In genomic region chr22:21835378-21835777, GRCh38 we compare ENCODE assay signal across 18 cellular contexts. TPM values are rescaled to one million over a fixed set of nuclear protein-coding genes. Genes with fewer than 3 reads are reported as not detected.
A peak's percentile ranks its signal among the peaks of the same experiment; 100 is the strongest.
DNase-seq lines count a peak whose midpoint lies in the region; ATAC-seq and TF ChIP-seq lines count a peak whose summit lies in the region.
"Had no signal": no experiment of that assay in that cellular context is flagged by ENCODE, and none has a peak within 500 bp of the region (broad histone marks: within the 10 kb centered on the region; RNA-seq: fewer than 3 reads in every experiment).

No MANE protein-coding gene starts in this region.

- no peaks in the 10 kb centered on the region for H3K36me3 ChIP-seq in left ventricle myocardium inferior
- H3K36me3 ChIP-seq: esophagus squamous epithelium, WERI-Rb-1 had no signal

- H3K4me1 ChIP-seq in left ventricle myocardium inferior (peaks cover 88% of the 10 kb centered on the region), right cardiac atrium (ENCODE audit: control insufficient read depth, insufficient read depth, low read length) (peaks cover 23% of the 10 kb centered on the region)

- no peak for TF ChIP-seq CTCF in left ventricle myocardium inferior (IDR thresholded peaks at IDR 0.05; ENCODE audit: borderline replicate concordance)
- no peak for TF ChIP-seq CTCF in nephron (IDR thresholded peaks at IDR 0.05; ENCODE audit: unreplicated experiment in 3 of 3)

- DNase-seq in left ventricle myocardium inferior (no peak), right cardiac atrium (no peak), iPS-NIHi7 (ENCODE audit: extremely low spot score) (no peak), OCI-M1 (lab: John Stamatoyannopoulos, UW) (no peak), nucleus accumbens (lab: John Stamatoyannopoulos, UW) (no peak), NCI-H1092 (lab: John Stamatoyannopoulos, UW) (no peak)
- DNase-seq in central memory CD8-positive, alpha-beta T cell (ENCODE audit: low spot score in 2 of 2) = no peak
- DNase-seq: activated CD8-positive, alpha-beta memory T cell treated with anti-CD3 and anti-CD28 coated beads for 24 hours; activated effector memory CD4-positive, alpha-beta T cell treated with Interleukin-2 at 50 U/mL for 16 hours; effector CD4-positive, alpha-beta T cell; esophagus squamous epithelium; NCI-H1930; Right ventricle myocardium superior; trophoblast cell; WERI-Rb-1 had no signal

- 32% methylated on average over 2 of the region's 2 CpGs for WGBS in right cardiac atrium

- H3K27me3 ChIP-seq in left ventricle myocardium inferior (ENCODE audit: low read depth) (no peaks in the 10 kb centered on the region), right cardiac atrium (ENCODE audit: control insufficient read depth, insufficient read depth) (no peaks in the 10 kb centered on the region)
- H3K27me3 ChIP-seq: esophagus squamous epithelium had no signal

- H3K27ac ChIP-seq in left ventricle myocardium inferior (replicated peaks) (peak overlapping the region; percentile 89), right cardiac atrium (ENCODE audit: low read length) (no peak overlapping the region)
- H3K27ac ChIP-seq: WERI-Rb-1 had no signal

- H3K9me3 ChIP-seq in left ventricle myocardium inferior (replicated peaks) = no peaks in the 10 kb centered on the region
- H3K9me3 ChIP-seq in right cardiac atrium (ENCODE audit: control insufficient read depth, low read length) = no peaks in the 10 kb centered on the region
- H3K9me3 ChIP-seq: esophagus squamous epithelium had no signal

- intact Hi-C loops in left ventricle myocardium inferior (cut with micrococcal nuclease) (no loop called here), right cardiac atrium (cut with DNase I) (no loop called here)

- ATAC-seq in right cardiac atrium = no peak
- ATAC-seq in central memory CD8-positive, alpha-beta T cell (replicated peaks; ENCODE audit: extremely low read depth, poor library complexity, severe bottlenecking) = no peak
- ATAC-seq: HCT116 had no signal

- H3K9me3 Mint-ChIP-seq in central memory CD8-positive, alpha-beta T cell = no peaks in the 10 kb centered on the region
- H3K9me3 Mint-ChIP-seq in nephron = no peaks in the 10 kb centered on the region
- H3K9me3 Mint-ChIP-seq: T-helper 1 cell treated with Interleukin-12 subunit alpha and Interleukin-12 subunit beta and Interleukin-4 antibody, amounts not matched to agents 30 μg/mL and 1 μg/mL, for 36 hours had no signal

- H3K36me3 Mint-ChIP-seq in central memory CD8-positive, alpha-beta T cell (ENCODE audit: insufficient read depth) = peaks cover 7% of the 10 kb centered on the region
- H3K36me3 Mint-ChIP-seq in nephron (ENCODE audit: low read depth) = peaks cover 3% of the 10 kb centered on the region

- H3K4me1 Mint-ChIP-seq in central memory CD8-positive, alpha-beta T cell = peaks cover 77% of the 10 kb centered on the region
- H3K4me1 Mint-ChIP-seq in nephron = peaks cover 59% of the 10 kb centered on the region

- H3K27ac Mint-ChIP-seq in central memory CD8-positive, alpha-beta T cell (ENCODE audit: low read depth) = peak overlapping the region; percentile 77
- peak overlapping the region; percentile 56 to 77 (median 77) for H3K27ac Mint-ChIP-seq in nephron
- H3K27ac Mint-ChIP-seq: T-helper 1 cell treated with Interleukin-12 subunit alpha and Interleukin-12 subunit beta and Interleukin-4 antibody, amounts not matched to agents 30 μg/mL and 1 μg/mL, for 36 hours had no signal

- H3K27me3 Mint-ChIP-seq in central memory CD8-positive, alpha-beta T cell = no peaks in the 10 kb centered on the region
- no peaks in the 10 kb centered on the region for H3K27me3 Mint-ChIP-seq in nephron (ENCODE audit: low read depth)

- H3K4me3 ChIP-seq in left ventricle myocardium inferior (no peak overlapping the region), right cardiac atrium (ENCODE audit: low read length) (no peak overlapping the region)
- H3K4me3 ChIP-seq: esophagus squamous epithelium had no signal

- H3K4me3 Mint-ChIP-seq in central memory CD8-positive, alpha-beta T cell = no peak overlapping the region
- H3K4me3 Mint-ChIP-seq in nephron = no peak overlapping the region
- H3K4me3 Mint-ChIP-seq: T-helper 1 cell treated with Interleukin-12 subunit alpha and Interleukin-12 subunit beta and Interleukin-4 antibody, amounts not matched to agents 30 μg/mL and 1 μg/mL, for 36 hours had no signal

RNA-seq across cellular contexts. Expression of gene MAPK1, which starts 32.1 kb away (rescaled TPM):
- total RNA-seq in left ventricle myocardium inferior (91.7 TPM), right cardiac atrium (100 to 1,000 TPM; 116 to 126 (median 123) TPM)
- 14.8 TPM for polyA plus RNA-seq in right cardiac atrium
